1 cellular context compared by ENCODE assay signal in genomic region chr5:177491429-177491945, GRCh38.
TF ChIP-seq lines count a peak whose summit lies in the region.

No MANE protein-coding gene starts in this region.

TF ChIP-seq in K562, 482 proteins besides CTCF, POLR2A, EP300 and RAD21 (continued from another document and continues in another):
- TF ChIP-seq RERE (CRISPR knock-in tag; IDR thresholded peaks at IDR 0.05; ENCODE audit: borderline replicate concordance) (no peak), FOS (IDR thresholded peaks at IDR 0.05; ENCODE audit: extremely low read depth, insufficient read length) (no peak), GTF2E2 (tag; IDR thresholded peaks at IDR 0.05) (no peak), HMG20B (CRISPR knock-in tag; IDR thresholded peaks at IDR 0.05) (no peak), PTRF (tag; IDR thresholded peaks at IDR 0.05) (no peak), RBM39 (optimal IDR thresholded peaks at IDR 0.05; ENCODE audit: low read depth, low read length) (no peak), AFF4 (CRISPR knock-in tag; IDR thresholded peaks at IDR 0.05) (peak; percentile 59; the same call in 1 of the 2 replicates), XRCC5 (IDR thresholded peaks at IDR 0.05; ENCODE audit: low read depth, low read length) (peak; percentile 95), ATF3 (IDR thresholded peaks at IDR 0.05) (no peak), ATF3 (CRISPR knock-in tag; conservative IDR thresholded peaks at IDR 0.05) (peak; percentile 82), SMAD3 (CRISPR knock-in tag; conservative IDR thresholded peaks at IDR 0.05) (no peak), ZNF583 (CRISPR knock-in tag; IDR thresholded peaks at IDR 0.05) (peak; percentile 63; the same call in 1 of the 2 replicates), ZMIZ1 (IDR thresholded peaks at IDR 0.05; ENCODE audit: low read depth in 2 of 2, low read length in 2 of 2) (0 out of 4 replicates have a peak, but pooled peaks of 1 of the 2 experiments have one; percentile 59), TGIF2 (CRISPR knock-in tag; IDR thresholded peaks at IDR 0.05) (peak; percentile 30; the same call in 1 of the 2 replicates), GABPB2 (CRISPR knock-in tag; conservative IDR thresholded peaks at IDR 0.05) (no peak), CREM (IDR thresholded peaks at IDR 0.05; ENCODE audit: low read depth) (peak; percentile 69), U2AF1 (optimal IDR thresholded peaks at IDR 0.05; ENCODE audit: low read depth, low read length) (peak; percentile 75), XRCC4 (IDR thresholded peaks at IDR 0.05; ENCODE audit: extremely low read depth, insufficient read depth, insufficient read length) (no peak), NR2F6 (CRISPR knock-in tag; IDR thresholded peaks at IDR 0.05) (no peak), CREB1 (IDR thresholded peaks at IDR 0.05) (peak; percentile 53), CREB1 (CRISPR knock-in tag; IDR thresholded peaks at IDR 0.05) (peak; percentile 78), NFE2 (IDR thresholded peaks at IDR 0.05; ENCODE audit: low read depth) (no peak), RUNX1 (IDR thresholded peaks at IDR 0.05; ENCODE audit: low read depth) (no peak), CREB3L1 (IDR thresholded peaks at IDR 0.05; ENCODE audit: borderline replicate concordance, low read depth) (peak; percentile 21; the same call in 1 of the 2 replicates), CEBPZ (IDR thresholded peaks at IDR 0.05; ENCODE audit: borderline replicate concordance, low read depth, low read length) (no peak), NKRF (IDR thresholded peaks at IDR 0.05; ENCODE audit: borderline replicate concordance) (peak; percentile 56), GATAD2A (IDR thresholded peaks at IDR 0.05) (peak; percentile 26; the same call in 1 of the 2 replicates), CREB3 (tag; conservative IDR thresholded peaks at IDR 0.05; ENCODE audit: low read depth) (no peak), SLC30A9 (CRISPR knock-in tag; IDR thresholded peaks at IDR 0.05) (no peak), SAFB (IDR thresholded peaks at IDR 0.05; ENCODE audit: borderline replicate concordance, low read depth, low read length) (peak; percentile 72; the same call in 1 of the 2 replicates), TAF1 (IDR thresholded peaks at IDR 0.05; ENCODE audit: control insufficient read depth, extremely low read depth, insufficient read depth, low read length, severe bottlenecking) (peak; percentile 22), TEAD1 (CRISPR knock-in tag; IDR thresholded peaks at IDR 0.05) (peak in 1 of 2 experiments; percentile 49; a peak in 1 of 4 replicates), CXXC5 (CRISPR knock-in tag; IDR thresholded peaks at IDR 0.05) (peak; percentile 75), SP1 (CRISPR knock-in tag; IDR thresholded peaks at IDR 0.05) (peak; percentile 72; the same call in 1 of the 2 replicates)
